In genomic region chr1:33334081-33334552, GRCh38 we compare ENCODE assay signal across 1 cellular context.
TF ChIP-seq lines count a peak whose summit lies in the region.

No MANE protein-coding gene starts in this region.

TF ChIP-seq in HepG2, 621 proteins besides CTCF, POLR2A, EP300 and RAD21 (continued from another document and continues in another):
- peak; percentile 94 for TF ChIP-seq THRA (CRISPR knock-in tag; IDR thresholded peaks at IDR 0.05; ENCODE audit: borderline replicate concordance)
- TF ChIP-seq SNRNP70 (IDR thresholded peaks at IDR 0.05; ENCODE audit: low read depth, low read length) = no peak
- TF ChIP-seq ARNT (IDR thresholded peaks at IDR 0.05) = no peak
- no peak for TF ChIP-seq ZNF142 (CRISPR knock-in tag; IDR thresholded peaks at IDR 0.05)
- TF ChIP-seq ZNF318 (CRISPR knock-in tag; IDR thresholded peaks at IDR 0.05) = no peak
- TF ChIP-seq SP2 (CRISPR knock-in tag; IDR thresholded peaks at IDR 0.05) = no peak
- TF ChIP-seq ZNF33B (CRISPR knock-in tag; IDR thresholded peaks at IDR 0.05) = no peak
- no peak for TF ChIP-seq ZFP91 (CRISPR knock-in tag; IDR thresholded peaks at IDR 0.05; ENCODE audit: borderline replicate concordance)
- TF ChIP-seq CCDC6 (CRISPR knock-in tag; IDR thresholded peaks at IDR 0.05) = no peak
- no peak for TF ChIP-seq PAX8 (CRISPR knock-in tag; IDR thresholded peaks at IDR 0.05; ENCODE audit: borderline replicate concordance)
- no peak for TF ChIP-seq SMAD3 (CRISPR knock-in tag; IDR thresholded peaks at IDR 0.05)
- TF ChIP-seq ZNF737 (CRISPR knock-in tag; IDR thresholded peaks at IDR 0.05; ENCODE audit: borderline replicate concordance) = no peak
- TF ChIP-seq ETS1 (CRISPR knock-in tag; IDR thresholded peaks at IDR 0.05) = no peak
- peak; percentile 63; the same call in 1 of the 2 replicates for TF ChIP-seq ZNF143 (CRISPR knock-in tag; IDR thresholded peaks at IDR 0.05)
- TF ChIP-seq CENPT (CRISPR knock-in tag; IDR thresholded peaks at IDR 0.05; ENCODE audit: low read depth) = no peak
- no peak for TF ChIP-seq TBX3 (IDR thresholded peaks at IDR 0.05; ENCODE audit: borderline replicate concordance)
- TF ChIP-seq SP5 (CRISPR knock-in tag; IDR thresholded peaks at IDR 0.05; ENCODE audit: borderline replicate concordance, low read depth) = 0 out of 2 replicates have a peak, but pooled peaks have one; percentile 19
- TF ChIP-seq ZNF761 (CRISPR knock-in tag; conservative IDR thresholded peaks at IDR 0.05) = no peak
- no peak for TF ChIP-seq SP4 (CRISPR knock-in tag; IDR thresholded peaks at IDR 0.05)
- no peak for TF ChIP-seq ZBTB3 (CRISPR knock-in tag; IDR thresholded peaks at IDR 0.05; ENCODE audit: borderline replicate concordance, low read depth)
- peak; percentile 41 for TF ChIP-seq XRCC5 (optimal IDR thresholded peaks at IDR 0.05; ENCODE audit: low read length)
- 0 out of 2 replicates have a peak, but pooled peaks have one; percentile 18 for TF ChIP-seq ZNF614 (CRISPR knock-in tag; IDR thresholded peaks at IDR 0.05; ENCODE audit: borderline replicate concordance)
- TF ChIP-seq MTA1 (CRISPR knock-in tag; IDR thresholded peaks at IDR 0.05; ENCODE audit: borderline replicate concordance) = peak; percentile 35; the same call in 1 of the 2 replicates
- TF ChIP-seq KAT8 (CRISPR knock-in tag; IDR thresholded peaks at IDR 0.05) = no peak
- TF ChIP-seq ZNF746 (CRISPR knock-in tag; IDR thresholded peaks at IDR 0.05) = no peak
- TF ChIP-seq ZNF687 (CRISPR knock-in tag; IDR thresholded peaks at IDR 0.05) = peak; percentile 62
- peak; percentile 53; the same call in 1 of the 2 replicates for TF ChIP-seq ZNF331 (CRISPR knock-in tag; IDR thresholded peaks at IDR 0.05)
- TF ChIP-seq TCF7L2 (IDR thresholded peaks at IDR 0.05; ENCODE audit: low read depth, low read length) = no peak
- TF ChIP-seq SNAPC2 (CRISPR knock-in tag; IDR thresholded peaks at IDR 0.05) = 0 out of 2 replicates have a peak, but pooled peaks have one; percentile 38
- no peak for TF ChIP-seq RBFOX2 (IDR thresholded peaks at IDR 0.05; ENCODE audit: low read depth, low read length)
- no peak for TF ChIP-seq ZNF747 (CRISPR knock-in tag; IDR thresholded peaks at IDR 0.05; ENCODE audit: borderline replicate concordance)
